In the genomic region with DNA sequence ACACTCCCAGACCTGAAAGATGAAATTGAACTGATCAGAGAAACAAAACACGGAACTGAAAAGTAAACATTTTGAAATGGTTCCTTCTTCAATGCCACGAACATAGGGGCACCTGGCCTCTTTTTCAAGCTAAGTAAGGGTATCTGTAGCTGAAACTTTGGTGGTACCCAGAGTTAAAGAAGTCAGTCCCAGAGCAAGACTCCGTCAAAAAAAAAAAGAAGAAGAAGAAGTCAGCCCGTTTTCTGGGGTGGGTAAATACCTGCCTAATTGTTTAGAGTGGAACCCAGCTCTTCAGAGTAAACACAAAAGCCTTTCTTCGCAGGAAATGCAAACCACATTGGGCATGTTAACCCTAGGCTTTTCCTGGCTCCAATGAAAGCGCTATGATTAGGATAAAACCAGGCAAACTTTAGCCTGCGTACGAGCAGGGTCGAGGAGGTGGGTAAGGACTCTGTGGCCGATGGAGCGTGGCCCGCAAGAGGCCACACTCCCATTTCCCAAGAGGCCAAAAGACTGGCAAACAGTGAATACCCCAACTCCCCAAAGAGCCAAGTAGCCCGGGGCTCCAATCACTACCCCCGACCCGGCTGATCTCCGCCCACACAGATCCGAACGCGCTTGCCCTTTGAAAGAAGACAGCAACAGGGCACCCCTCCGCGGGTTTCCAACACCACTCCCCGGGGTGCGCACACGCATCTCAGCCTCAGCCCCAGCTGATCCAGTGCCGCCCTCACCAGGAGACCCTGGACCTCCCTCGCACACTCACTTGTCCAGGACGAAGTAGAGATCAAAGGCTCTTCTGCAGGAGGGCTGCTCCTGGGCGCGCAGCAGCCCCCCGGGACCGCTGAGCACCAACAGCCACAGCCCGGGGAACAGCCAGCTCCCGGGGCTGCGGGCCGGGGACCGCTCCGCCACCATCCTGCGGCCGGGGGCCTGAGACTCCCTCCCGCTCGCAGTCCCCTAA, we compare ENCODE assay signal across 8 cellular contexts. TPM values are rescaled to one million over a fixed set of nuclear protein-coding genes. Genes with fewer than 3 reads are reported as not detected.
DNase-seq lines count a peak whose midpoint lies in the region; ATAC-seq lines count a peak whose summit lies in the region.

No MANE protein-coding gene starts in this region.

- DNase-seq in AG08396 (ENCODE audit: low spot score) (peak; percentile 23), RPMI7951 (ENCODE audit: low read depth) (peak; percentile 26), head of caudate nucleus (peak in 41 of 42 donors; percentile 8 to 58 (median 23)), posterior vena cava (ENCODE audit: low spot score) (peak; percentile 85), NCI-H2227 (lab: John Stamatoyannopoulos, UW; ENCODE audit: unreplicated experiment) (no peak)
- peak; percentile 35 for DNase-seq in activated gamma-delta T cell treated with anti-CD3 and anti-CD28 coated beads, Interleukin-2, amount 50 U/mL, for 16 hours (ENCODE audit: low read depth)

- intact Hi-C loops in head of caudate nucleus (cut with DNase I) = no loop called here
- intact Hi-C loops in posterior vena cava (cut with DNase I) = loop anchor here in 1 of 2 donors (10.0 kb wide), 1 partner anchor 113 kb away; no protein-coding TSS in a partner anchor

- peak; percentile 31 for ATAC-seq in GM19035 (IDR thresholded peaks at IDR 0.05; ENCODE audit: unreplicated experiment)
- peak; percentile 35 for ATAC-seq in HG03159 (IDR thresholded peaks at IDR 0.05; ENCODE audit: unreplicated experiment)

RNA-seq across cellular contexts. Expression of gene ANTXR2, which starts 1.1 kb away (rescaled TPM):
- total RNA-seq in RPMI7951 (2014; rRNA removed; shearing (Covaris generic)) = 32.0 and 36.4 TPM in 2 replicates
- 100 to 1,000 TPM; 111 to 164 TPM for total RNA-seq in posterior vena cava
